In the genomic region with DNA sequence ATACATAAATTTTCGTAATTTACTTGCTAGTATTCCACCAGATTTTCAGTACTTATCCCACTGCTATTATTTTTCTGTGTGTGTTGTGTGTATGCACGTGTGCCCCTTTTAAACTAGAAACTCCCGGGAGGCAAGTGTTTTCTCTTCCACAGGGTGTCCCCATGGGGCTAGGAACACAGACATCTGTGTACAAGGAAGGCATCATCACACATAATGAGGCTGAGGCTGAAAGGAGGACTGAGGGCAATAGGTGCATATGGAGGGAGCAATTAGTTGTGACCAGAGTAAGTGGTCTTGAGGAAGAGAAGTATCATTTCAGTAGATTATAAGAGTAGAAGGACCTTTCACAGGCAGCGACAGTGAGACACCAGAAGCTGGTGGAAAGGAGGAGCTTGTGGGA, we compare ENCODE assay signal across 9 cellular contexts. TPM values are rescaled to one million over a fixed set of nuclear protein-coding genes. Genes with fewer than 3 reads are reported as not detected.
A peak's percentile ranks its signal among the peaks of the same experiment; 100 is the strongest.
DNase-seq lines count a peak whose midpoint lies in the region; ATAC-seq and TF ChIP-seq lines count a peak whose summit lies in the region.
"Had no signal": no experiment of that assay in that cellular context is flagged by ENCODE, and none has a peak within 500 bp of the region (broad histone marks: within the 10 kb centered on the region; RNA-seq: fewer than 3 reads in every experiment).

No MANE protein-coding gene starts in this region.

- in situ Hi-C loops in Panc1 (cut with HindIII; ENCODE audit: low pct_unique_long_range_greater_than_20kb, low sequenced_read_pairs) = no loop called here
- in situ Hi-C loops in G401 (cut with HindIII; ENCODE audit: low sequenced_read_pairs) = loop anchor here (10.0 to 25.0 kb wide), 2 partner anchors 89 to 209 kb away; a partner anchor contains a TSS

- no peaks in the 10 kb centered on the region for H3K36me3 ChIP-seq in BE2C
- H3K36me3 ChIP-seq in DOHH2 (ENCODE audit: control insufficient read depth, low read length) = peaks cover 13% of the 10 kb centered on the region
- H3K36me3 ChIP-seq in Panc1 (ENCODE audit: control insufficient read depth, insufficient read depth, low read length) = no peaks in the 10 kb centered on the region

- H3K79me2 ChIP-seq in DOHH2 (ENCODE audit: control insufficient read depth, low read length) = peaks cover 49% of the 10 kb centered on the region

- H3K4me3 ChIP-seq in BE2C (ENCODE audit: low read depth, low read length) = no peak overlapping the region
- no peak overlapping the region for H3K4me3 ChIP-seq in DOHH2 (ENCODE audit: low read length)
- H3K4me3 ChIP-seq in Panc1 (ENCODE audit: low read depth in 2 of 2, low read length in 2 of 2) = no peak overlapping the region
- H3K4me3 ChIP-seq in epithelial cell of esophagus (ENCODE audit: low read length) = no peak overlapping the region

- DNase-seq in BE2C (no peak), Panc1 (ENCODE audit: low read depth, low spot score) (no peak), epithelial cell of esophagus (ENCODE audit: low read depth) (no peak), NCI-H1105 treated with DMSO at 0.1 percent for 48 hours (lab: John Stamatoyannopoulos, UW) (no peak), G401 (ENCODE audit: low spot score) (no peak), inferior parietal cortex (ENCODE audit: extremely low spot score) (no peak), LoVo (ENCODE audit: low spot score) (no peak)
- DNase-seq: effector memory CD4-positive, alpha-beta T cell had no signal

- H3K4me1 ChIP-seq in BE2C = peaks cover 11% of the 10 kb centered on the region
- peaks cover 61% of the 10 kb centered on the region for H3K4me1 ChIP-seq in DOHH2 (ENCODE audit: control insufficient read depth, low read length)
- peaks cover 30% of the 10 kb centered on the region for H3K4me1 ChIP-seq in Panc1 (ENCODE audit: control insufficient read depth, insufficient read depth, low read length)

- H4K20me1 ChIP-seq in DOHH2 (ENCODE audit: control insufficient read depth, insufficient read depth, low read depth, low read length) = no peaks in the 10 kb centered on the region

- H3K4me2 ChIP-seq in DOHH2 (ENCODE audit: low read length) = peak overlapping the region; percentile 94

- no peaks in the 10 kb centered on the region for H3K9me2 ChIP-seq in DOHH2 (replicated peaks; ENCODE audit: control insufficient read depth, low read length)

- peak; percentile 41 for TF ChIP-seq CTCF in BE2C (IDR thresholded peaks at IDR 0.05; ENCODE audit: low read depth, low read length)
- peak; percentile 39 for TF ChIP-seq CTCF in DOHH2 (IDR thresholded peaks at IDR 0.05; ENCODE audit: low read depth, low read length, poor library complexity, severe bottlenecking)
- no peak for TF ChIP-seq CTCF in Panc1 (IDR thresholded peaks at IDR 0.05)
- TF ChIP-seq CTCF in epithelial cell of esophagus (IDR thresholded peaks at IDR 0.05; ENCODE audit: insufficient read depth, low read depth, low read length, missing control alignments) = peak; percentile 30

- no peak for ATAC-seq in Panc1

- peaks cover 16% of the 10 kb centered on the region for H3F3A ChIP-seq in DOHH2 (ENCODE audit: control insufficient read depth, insufficient read depth)

- H3K27ac ChIP-seq in DOHH2 (ENCODE audit: low read depth, low read length) (no peak overlapping the region), Panc1 (ENCODE audit: low read length) (peak overlapping the region; percentile 99; the same call in 1 of the 2 replicates)

- H3K9me3 ChIP-seq in BE2C (no peaks in the 10 kb centered on the region), DOHH2 (ENCODE audit: control insufficient read depth, insufficient read depth, low read length) (no peaks in the 10 kb centered on the region), Panc1 (ENCODE audit: control insufficient read depth, insufficient read depth, low read depth, low read length) (no peaks in the 10 kb centered on the region)

- H3K27me3 ChIP-seq in BE2C (no peaks in the 10 kb centered on the region), DOHH2 (ENCODE audit: control insufficient read depth, low read length) (no peaks in the 10 kb centered on the region), Panc1 (ENCODE audit: control insufficient read depth, insufficient read depth, low read length) (no peaks in the 10 kb centered on the region)

- no TSS peak for BruUV-seq in Panc1 (replicated peaks; lab: Mats Ljungman, UMichigan)

- intact Hi-C loops in Panc1 (cut with micrococcal nuclease; ENCODE audit: unreplicated experiment) = loop anchor here (2.0 kb wide), 1 partner anchor 91 kb away; no protein-coding TSS in a partner anchor

- CTCF ChIA-PET in Panc1 (lab: Charles Lee) = interaction anchor here (0.6 kb wide), 1 partner anchor 18 kb away, joined by 5 read pairs; no protein-coding TSS in a partner anchor

- POLR2A ChIA-PET in Panc1 (lab: Charles Lee) = no interaction called here

RNA-seq across cellular contexts. Expression of a gene that starts 2.1 kb away (rescaled TPM):
- 101 TPM for polyA plus RNA-seq in BE2C (2012; ENCODE audit: insufficient read depth, insufficient read length, low read depth)
- total RNA-seq in Panc1 (2021; ENCODE audit: unreplicated experiment) = 72.1 TPM
- polyA plus RNA-seq in Panc1 (2012; ENCODE audit: insufficient read length) = 63.4 TPM
- total RNA-seq in G401 (2014; rRNA removed; shearing (Covaris generic)) = 4.0 and 4.7 TPM in 2 replicates

RNA-seq across cellular contexts. Expression of a gene that starts 3.4 kb away (rescaled TPM):
- polyA plus RNA-seq in BE2C (2012; ENCODE audit: insufficient read depth, insufficient read length, low read depth) = 123 TPM
- 10.1 TPM for total RNA-seq in Panc1 (2021; ENCODE audit: unreplicated experiment)
- polyA plus RNA-seq in Panc1 (2012; ENCODE audit: insufficient read length) = 11.3 TPM
- total RNA-seq in G401 (2014; rRNA removed; shearing (Covaris generic)) = 4.6 and 5.8 TPM in 2 replicates

RNA-seq across cellular contexts. Expression of a gene that starts 17.6 kb away (rescaled TPM):
- polyA plus RNA-seq in BE2C (2012; ENCODE audit: insufficient read depth, insufficient read length, low read depth) = 84.1 TPM
- 52.7 TPM for total RNA-seq in Panc1 (2021; ENCODE audit: unreplicated experiment)
- polyA plus RNA-seq in Panc1 (2012; ENCODE audit: insufficient read length) = 34.0 TPM
- total RNA-seq in G401 (2014; rRNA removed; shearing (Covaris generic)) = 18.5 and 22.4 TPM in 2 replicates

RNA-seq across cellular contexts. Expression of a gene that starts 19.1 kb away (rescaled TPM):
- 44.4 TPM for polyA plus RNA-seq in BE2C (2012; ENCODE audit: insufficient read depth, insufficient read length, low read depth)
- 61.6 TPM for total RNA-seq in Panc1 (2021; ENCODE audit: unreplicated experiment)
- polyA plus RNA-seq in Panc1 (2012; ENCODE audit: insufficient read length) = 55.6 TPM
- 63.6 and 87.0 TPM in 2 replicates for total RNA-seq in G401 (2014; rRNA removed; shearing (Covaris generic))

RNA-seq across cellular contexts. Expression of a gene that starts 36.2 kb away (rescaled TPM):
- 42.5 TPM for polyA plus RNA-seq in BE2C (2012; ENCODE audit: insufficient read depth, insufficient read length, low read depth)
- total RNA-seq in Panc1 (2021; ENCODE audit: unreplicated experiment) = 28.2 TPM
- polyA plus RNA-seq in Panc1 (2012; ENCODE audit: insufficient read length) = 28.5 TPM
- total RNA-seq in G401 (2014; rRNA removed; shearing (Covaris generic)) = 19.9 and 21.0 TPM in 2 replicates

Comparison
In these comparisons a context has a peak if more than half of its experiments do, and no peak if none do; other contexts are left out.
1. RNA of a gene that starts 2.1 kb away (total RNA-seq): 72.1 TPM in Panc1 (single experiment); 4.0 to 4.7 TPM in G401; every median in the first group is over 10 times any median in the second.